In the genomic region with DNA sequence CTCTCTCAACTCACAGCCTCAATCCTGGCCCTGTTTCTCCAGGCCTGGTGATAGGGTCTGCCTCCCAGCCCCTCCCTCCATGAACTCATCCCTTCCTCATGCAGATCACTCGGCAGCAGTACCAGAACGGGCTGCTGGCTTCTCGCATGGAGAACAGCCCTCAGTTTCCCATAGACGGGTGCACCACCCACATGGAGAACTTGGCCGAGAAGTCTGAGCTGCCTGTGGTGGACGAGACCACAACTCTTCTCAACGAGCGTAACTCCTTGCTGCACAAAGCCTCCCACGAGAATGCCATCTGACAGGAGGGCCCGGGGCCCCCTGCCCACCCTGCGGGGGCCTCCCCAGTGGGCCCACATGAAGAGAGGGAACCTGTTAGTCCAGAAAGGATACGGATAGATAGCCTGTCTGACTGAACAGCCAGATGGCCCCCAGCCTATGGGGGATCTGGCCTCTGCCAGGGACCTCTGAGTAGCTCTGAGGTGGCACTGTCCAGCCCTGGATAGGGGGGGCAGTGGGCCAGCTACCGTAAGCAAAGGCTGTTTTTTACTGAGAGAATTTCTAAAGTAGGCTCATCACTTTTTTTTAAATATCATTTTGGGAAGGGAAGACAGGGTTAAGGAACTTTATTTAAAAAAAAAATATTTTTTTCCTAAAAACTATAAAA, we compare ENCODE assay signal across 19 cellular contexts. TPM values are rescaled to one million over a fixed set of nuclear protein-coding genes. Genes with fewer than 3 reads are reported as not detected.
DNase-seq lines count a peak whose midpoint lies in the region; ATAC-seq and TF ChIP-seq lines count a peak whose summit lies in the region.
"Had no signal": no experiment of that assay in that cellular context is flagged by ENCODE, and none has a peak within 500 bp of the region (broad histone marks: within the 10 kb centered on the region; RNA-seq: fewer than 3 reads in every experiment).

No MANE protein-coding gene starts in this region.

- no peak for TF ChIP-seq CTCF in WERI-Rb-1 (IDR thresholded peaks at IDR 0.05; ENCODE audit: low read depth, low read length)

- H3K36me3 Mint-ChIP-seq in T-helper 1 cell treated with Interleukin-12 subunit alpha and Interleukin-12 subunit beta and Interleukin-4 antibody, amounts not matched to agents 30 μg/mL and 1 μg/mL, for 36 hours (ENCODE audit: low read depth), result peaks cover 5% of the 10 kb centered on the region
- H3K36me3 Mint-ChIP-seq in CD4-positive, CD25-positive, alpha-beta regulatory T cell, result peaks cover 14% of the 10 kb centered on the region
- H3K36me3 Mint-ChIP-seq in memory B cell, result peaks cover 13% of the 10 kb centered on the region

- peaks cover 22% of the 10 kb centered on the region for H3K4me1 Mint-ChIP-seq in T-helper 1 cell treated with Interleukin-12 subunit alpha and Interleukin-12 subunit beta and Interleukin-4 antibody, amounts not matched to agents 30 μg/mL and 1 μg/mL, for 36 hours (ENCODE audit: low read depth)
- peaks cover 16 to 56% (median 31%) of the 10 kb centered on the region in 4 donors for H3K4me1 Mint-ChIP-seq in CD4-positive, CD25-positive, alpha-beta regulatory T cell
- H3K4me1 Mint-ChIP-seq in memory B cell, result peaks cover 27% of the 10 kb centered on the region

- ATAC-seq in CD4-positive, CD25-positive, alpha-beta regulatory T cell (ENCODE audit: low read depth in 2 of 2), result no peak
- ATAC-seq in memory B cell (ENCODE audit: low read depth), result no peak

- H3K36me3 ChIP-seq in CD4-positive, CD25-positive, alpha-beta regulatory T cell (ENCODE audit: control insufficient read depth, insufficient read depth, low read length), result no peaks in the 10 kb centered on the region
- H3K36me3 ChIP-seq in WERI-Rb-1, result peaks cover 31% of the 10 kb centered on the region
- H3K36me3 ChIP-seq in MG63, result no peaks in the 10 kb centered on the region

- no peaks in the 10 kb centered on the region for H3K27me3 ChIP-seq in CD4-positive, CD25-positive, alpha-beta regulatory T cell (ENCODE audit: control insufficient read depth, insufficient read depth, low read length)
- H3K27me3 ChIP-seq in WERI-Rb-1 (ENCODE audit: insufficient read depth, low read depth, severe bottlenecking) (no peaks in the 10 kb centered on the region), MG63 (no peaks in the 10 kb centered on the region)
- H3K27me3 ChIP-seq: BLaER1 treated with 17β-estradiol and CSF1 and Interleukin-3, amounts not matched to agents 10 nM and 100 nM had no signal

- peaks cover 23% of the 10 kb centered on the region for H3K4me1 ChIP-seq in CD4-positive, CD25-positive, alpha-beta regulatory T cell (ENCODE audit: control insufficient read depth, insufficient read depth, low read length, poor library complexity, severe bottlenecking)
- H3K4me1 ChIP-seq: Caco-2 had no signal

- peak overlapping the region; percentile 57 for H3K27ac Mint-ChIP-seq in T-helper 1 cell treated with Interleukin-12 subunit alpha and Interleukin-12 subunit beta and Interleukin-4 antibody, amounts not matched to agents 30 μg/mL and 1 μg/mL, for 36 hours
- H3K27ac Mint-ChIP-seq in CD4-positive, CD25-positive, alpha-beta regulatory T cell, result peak overlapping the region in 2 of 3 donors; percentile 85 to 95
- peak overlapping the region; percentile 48 for H3K27ac Mint-ChIP-seq in memory B cell

- H3K4me3 Mint-ChIP-seq in T-helper 1 cell treated with Interleukin-12 subunit alpha and Interleukin-12 subunit beta and Interleukin-4 antibody, amounts not matched to agents 30 μg/mL and 1 μg/mL, for 36 hours, result no peak overlapping the region
- H3K4me3 Mint-ChIP-seq in CD4-positive, CD25-positive, alpha-beta regulatory T cell, result peak overlapping the region in 1 of 4 donors; percentile 28
- no peak overlapping the region for H3K4me3 Mint-ChIP-seq in memory B cell

- no peaks in the 10 kb centered on the region for H3K27me3 Mint-ChIP-seq in T-helper 1 cell treated with Interleukin-12 subunit alpha and Interleukin-12 subunit beta and Interleukin-4 antibody, amounts not matched to agents 30 μg/mL and 1 μg/mL, for 36 hours (ENCODE audit: low read depth)
- H3K27me3 Mint-ChIP-seq in CD4-positive, CD25-positive, alpha-beta regulatory T cell, result no peaks in the 10 kb centered on the region
- no peaks in the 10 kb centered on the region for H3K27me3 Mint-ChIP-seq in memory B cell

- no peaks in the 10 kb centered on the region for H3K9me3 Mint-ChIP-seq in T-helper 1 cell treated with Interleukin-12 subunit alpha and Interleukin-12 subunit beta and Interleukin-4 antibody, amounts not matched to agents 30 μg/mL and 1 μg/mL, for 36 hours
- no peaks in the 10 kb centered on the region for H3K9me3 Mint-ChIP-seq in CD4-positive, CD25-positive, alpha-beta regulatory T cell
- peaks cover 2% of the 10 kb centered on the region for H3K9me3 Mint-ChIP-seq in memory B cell

- DNase-seq in T-helper 1 cell, result no peak
- DNase-seq in CD4-positive, CD25-positive, alpha-beta regulatory T cell, result no peak
- no peak for DNase-seq in WERI-Rb-1
- DNase-seq in memory B cell (ENCODE audit: low spot score in 2 of 2), result no peak
- no peak for DNase-seq in MG63
- DNase-seq in NCI-H748 treated with DMSO at 0.1 percent for 48 hours (lab: John Stamatoyannopoulos, UW), result no peak
- DNase-seq in iPS-NIHi11 (ENCODE audit: low spot score), result no peak
- DNase-seq: 8988T, Caco-2, DMS53, HCEC 1CT, NCI-H1048, NCI-H146, NCI-H2227 treated with DMSO at 0.1 percent for 48 hours, NCI-H524 treated with DMSO at 0.1 percent for 48 hours, OCI-M1 had no signal

- no peak overlapping the region for H3K4me3 ChIP-seq in CD4-positive, CD25-positive, alpha-beta regulatory T cell (ENCODE audit: low read depth, low read length)
- no peak overlapping the region for H3K4me3 ChIP-seq in WERI-Rb-1 (ENCODE audit: low read depth, low read length)
- H3K4me3 ChIP-seq in MG63, result no peak overlapping the region
- H3K4me3 ChIP-seq: BLaER1 treated with 17β-estradiol and CSF1 and Interleukin-3, amounts not matched to agents 10 nM and 100 nM had no signal

- no peaks in the 10 kb centered on the region for H3K9me3 ChIP-seq in CD4-positive, CD25-positive, alpha-beta regulatory T cell (ENCODE audit: control insufficient read depth in 2 of 2, low read length in 2 of 2)
- no peaks in the 10 kb centered on the region for H3K9me3 ChIP-seq in WERI-Rb-1 (ENCODE audit: severe bottlenecking)
- no peaks in the 10 kb centered on the region for H3K9me3 ChIP-seq in MG63
- H3K9me3 ChIP-seq: Caco-2 had no signal

- no peak overlapping the region for H3K27ac ChIP-seq in CD4-positive, CD25-positive, alpha-beta regulatory T cell (ENCODE audit: insufficient read depth, low read length, poor library complexity, severe bottlenecking)
- H3K27ac ChIP-seq in WERI-Rb-1, result peak overlapping the region; percentile 57
- H3K27ac ChIP-seq: BLaER1 treated with 17β-estradiol and CSF1 and Interleukin-3, amounts not matched to agents 10 nM and 100 nM; RWPE1 had no signal

RNA-seq across cellular contexts. Expression of gene CNNM3, which starts 6.7 kb away (rescaled TPM):
- total RNA-seq in CD4-positive, CD25-positive, alpha-beta regulatory T cell, result 33.1 TPM
- polyA plus RNA-seq in CD4-positive, CD25-positive, alpha-beta regulatory T cell, result 10 to 100 TPM in 2 of 4 donors, 1 to 10 TPM in 2; 4.9 to 14.0 (median 7.9) TPM
- 7.1 and 8.5 TPM in 2 replicates for total RNA-seq in MG63 (2014; rRNA removed; shearing (Covaris generic); ENCODE audit: low replicate concordance)

RNA-seq across cellular contexts. Expression of gene ANKRD23, which starts 34.5 kb away (rescaled TPM):
- 16.4 TPM for total RNA-seq in CD4-positive, CD25-positive, alpha-beta regulatory T cell
- 1 to 10 TPM in 1 of 4 donors, under 1 TPM in 3; 0.68 to 1.1 (median 0.90) TPM for polyA plus RNA-seq in CD4-positive, CD25-positive, alpha-beta regulatory T cell
- total RNA-seq in MG63 (2014; rRNA removed; shearing (Covaris generic); ENCODE audit: low replicate concordance), result 1.7 and 8.3 TPM in 2 replicates

RNA-seq across cellular contexts. Expression of gene ANKRD39, which starts 48.5 kb away (rescaled TPM):
- total RNA-seq in CD4-positive, CD25-positive, alpha-beta regulatory T cell, result 31.9 TPM
- polyA plus RNA-seq in CD4-positive, CD25-positive, alpha-beta regulatory T cell, result 10 to 100 TPM; 30.2 to 44.4 (median 37.6) TPM
- total RNA-seq in MG63 (2014; rRNA removed; shearing (Covaris generic); ENCODE audit: low replicate concordance), result 9.2 and 14.1 TPM in 2 replicates

RNA-seq across cellular contexts. Expression of gene CNNM4, which starts 48.6 kb away (rescaled TPM):
- 11.2 TPM for total RNA-seq in CD4-positive, CD25-positive, alpha-beta regulatory T cell
- polyA plus RNA-seq in CD4-positive, CD25-positive, alpha-beta regulatory T cell, result 1 to 10 TPM in 3 of 4 donors, under 1 TPM in 1; 0.98 to 3.2 (median 2.6) TPM
- total RNA-seq in MG63 (2014; rRNA removed; shearing (Covaris generic); ENCODE audit: low replicate concordance), result 1.8 and 3.9 TPM in 2 replicates
